15 cellular contexts compared by ENCODE assay signal in the genomic region with DNA sequence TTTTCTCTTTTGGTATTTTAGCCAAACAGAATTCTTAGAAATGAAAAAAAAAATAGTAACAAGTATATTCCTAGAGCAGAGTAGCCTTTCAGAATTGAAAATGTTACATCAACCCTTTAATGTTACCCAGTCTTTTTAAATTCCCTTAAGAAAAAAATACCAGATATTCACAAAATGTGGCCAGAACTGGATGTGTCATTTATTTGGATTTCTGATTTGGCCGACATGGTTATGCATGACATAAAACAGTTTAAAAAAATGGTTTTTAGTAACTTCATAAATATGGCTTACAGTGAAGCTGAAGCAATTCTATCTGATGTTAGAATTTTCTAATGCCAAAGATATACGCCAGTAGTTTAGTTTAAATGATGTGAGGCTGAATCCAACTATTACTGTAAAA.
DNase-seq lines count a peak whose midpoint lies in the region; ATAC-seq and TF ChIP-seq lines count a peak whose summit lies in the region.
"Had no signal": no experiment of that assay in that cellular context is flagged by ENCODE, and none has a peak within 500 bp of the region (broad histone marks: within the 10 kb centered on the region; RNA-seq: fewer than 3 reads in every experiment).

No MANE protein-coding gene starts in this region.

- H3K4me3 ChIP-seq in AG10803 (ENCODE audit: low read length) (no peak overlapping the region), fibroblast of mammary gland (ENCODE audit: control insufficient read depth, low read depth, low read length) (no peak overlapping the region), osteoblast (ENCODE audit: insufficient read depth, low read length) (no peak overlapping the region)

- no peak for ATAC-seq in GM21717 (IDR thresholded peaks at IDR 0.05; ENCODE audit: unreplicated experiment)
- ATAC-seq in natural killer cell treated with Interleukin-12 subunit alpha and Interleukin-12 subunit beta and Interleukin-15 and Interleukin-18, amount 100 ng/mL, for 72 hours = no peak
- ATAC-seq: HepG2 had no signal

- no peak overlapping the region for H3K27ac ChIP-seq in osteoblast (ENCODE audit: low read depth, low read length)
- H3K27ac ChIP-seq: 22Rv1 had no signal

- no peak overlapping the region for H3K4me3 Mint-ChIP-seq in natural killer cell treated with Interleukin-12 subunit alpha and Interleukin-12 subunit beta and Interleukin-15 and Interleukin-18, amount 100 ng/mL, for 72 hours
- H3K4me3 Mint-ChIP-seq: CD4-positive, alpha-beta T cell; HFFc6 had no signal

- H2AFZ ChIP-seq in osteoblast (ENCODE audit: low read length) = no peak overlapping the region

- H3K4me2 ChIP-seq in osteoblast (ENCODE audit: insufficient read depth, low read length) = no peak overlapping the region

- no peaks in the 10 kb centered on the region for H3K9me3 ChIP-seq in osteoblast (ENCODE audit: low read depth, low read length)

- H3K27ac Mint-ChIP-seq in natural killer cell treated with Interleukin-12 subunit alpha and Interleukin-12 subunit beta and Interleukin-15 and Interleukin-18, amount 100 ng/mL, for 72 hours = no peak overlapping the region
- H3K27ac Mint-ChIP-seq: CD4-positive, alpha-beta T cell; HFFc6 had no signal

- H3K36me3 ChIP-seq in osteoblast (ENCODE audit: insufficient read depth, low read length) = no peaks in the 10 kb centered on the region

- peaks cover 42 to 46% of the 10 kb centered on the region in 2 donors for H3K4me1 Mint-ChIP-seq in natural killer cell treated with Interleukin-12 subunit alpha and Interleukin-12 subunit beta and Interleukin-15 and Interleukin-18, amount 100 ng/mL, for 72 hours (ENCODE audit: low read depth in 2 of 2)

- H3K27me3 Mint-ChIP-seq in natural killer cell treated with Interleukin-12 subunit alpha and Interleukin-12 subunit beta and Interleukin-15 and Interleukin-18, amount 100 ng/mL, for 72 hours = no peaks in the 10 kb centered on the region
- H3K27me3 Mint-ChIP-seq: CD4-positive, alpha-beta T cell had no signal

- no peaks in the 10 kb centered on the region for H3K9me3 Mint-ChIP-seq in natural killer cell treated with Interleukin-12 subunit alpha and Interleukin-12 subunit beta and Interleukin-15 and Interleukin-18, amount 100 ng/mL, for 72 hours
- H3K9me3 Mint-ChIP-seq: CD4-positive, alpha-beta T cell; HFFc6 had no signal

- H3K4me1 ChIP-seq in osteoblast (ENCODE audit: insufficient read depth, low read length) = peaks cover 6% of the 10 kb centered on the region

- H3K27me3 ChIP-seq in osteoblast (ENCODE audit: insufficient read depth, low read length) = no peaks in the 10 kb centered on the region

- H3K36me3 Mint-ChIP-seq in natural killer cell treated with Interleukin-12 subunit alpha and Interleukin-12 subunit beta and Interleukin-15 and Interleukin-18, amount 100 ng/mL, for 72 hours = peaks cover 6% of the 10 kb centered on the region

- peaks cover 3% of the 10 kb centered on the region for H3K79me2 ChIP-seq in osteoblast (ENCODE audit: insufficient read depth, low read length)

- no peaks in the 10 kb centered on the region for H4K20me1 ChIP-seq in osteoblast (ENCODE audit: insufficient read depth, low read length)

- TF ChIP-seq CTCF in AG10803 (conservative IDR thresholded peaks at IDR 0.05; ENCODE audit: low read length) (no peak), fibroblast of mammary gland (conservative IDR thresholded peaks at IDR 0.05; ENCODE audit: control insufficient read depth, insufficient read depth, low read depth, low read length) (no peak), osteoblast (IDR thresholded peaks at IDR 0.05; ENCODE audit: extremely low read depth, low read depth, low read length) (no peak)

- DNase-seq in AG10803 (ENCODE audit: low read depth) (peak; percentile 38), LHCN-M2 (ENCODE audit: low read depth) (peak; percentile 16), fibroblast of mammary gland (ENCODE audit: low read depth) (peak; percentile 30), osteoblast (ENCODE audit: insufficient read length, low spot score, missing footprints) (peak; percentile 69), NCI-H2227 (lab: John Stamatoyannopoulos, UW; ENCODE audit: unreplicated experiment) (no peak), SKM-1 treated with dmso at 0.1 percent for 144 hours (lab: John Stamatoyannopoulos, UW; ENCODE audit: unreplicated experiment) (no peak)
- DNase-seq in natural killer cell treated with Interleukin-12 subunit alpha and Interleukin-12 subunit beta and Interleukin-15 and Interleukin-18, amount 100 ng/mL, for 72 hours (ENCODE audit: low spot score) = no peak
- DNase-seq: C1 segment of cervical spinal cord; CD4-positive, alpha-beta T cell; DMS79; HCEC 1CT; HFFc6 had no signal

Comparison
In these comparisons a context has a peak if more than half of its experiments do, and no peak if none do; other contexts are left out.
1. DNase-seq: peak in AG10803 (single experiment), LHCN-M2 (single experiment), fibroblast of mammary gland (single experiment) and osteoblast (single experiment); none in natural killer cell treated with Interleukin-12 subunit alpha and Interleukin-12 subunit beta and Interleukin-15 and Interleukin-18, amount 100 ng/mL, for 72 hours (single experiment), NCI-H2227 (single experiment) and SKM-1 treated with dmso at 0.1 percent for 144 hours (single experiment).